In genomic region chr6:164569503-164569902, GRCh38 we compare ENCODE assay signal across 31 cellular contexts.
"Had no signal": no experiment of that assay in that cellular context is flagged by ENCODE, and none has a peak within 500 bp of the region (broad histone marks: within the 10 kb centered on the region; RNA-seq: fewer than 3 reads in every experiment).

No MANE protein-coding gene starts in this region.

- H3K4me3 Mint-ChIP-seq: activated CD4-positive, alpha-beta memory T cell treated with anti-CD3 and anti-CD28 coated beads, Interleukin-2, amount 10 ng/mL, durations not matched to agents 7 days and 5 days; activated CD8-positive, alpha-beta memory T cell treated with anti-CD3 and anti-CD28 coated beads, Interleukin-2, amount 10 ng/mL, durations not matched to agents 7 days and 5 days; activated naive CD4-positive, alpha-beta T cell treated with anti-CD3 and anti-CD28 coated beads, Interleukin-2, amount 10 ng/mL, durations not matched to agents 7 days and 5 days; activated naive CD8-positive, alpha-beta T cell; activated naive CD8-positive, alpha-beta T cell treated with anti-CD3 and anti-CD28 coated beads, Interleukin-2, amount 50 U/mL, for 24 hours had no signal

- H3K4me3 ChIP-seq: Peyer's patch, SJSA1 had no signal

- H3K27me3 Mint-ChIP-seq: activated CD4-positive, alpha-beta memory T cell treated with anti-CD3 and anti-CD28 coated beads, Interleukin-2, amount 10 ng/mL, durations not matched to agents 7 days and 5 days; activated CD8-positive, alpha-beta memory T cell treated with anti-CD3 and anti-CD28 coated beads, Interleukin-2, amount 10 ng/mL, durations not matched to agents 7 days and 5 days; activated naive CD4-positive, alpha-beta T cell treated with anti-CD3 and anti-CD28 coated beads, Interleukin-2, amount 10 ng/mL, durations not matched to agents 7 days and 5 days; activated naive CD8-positive, alpha-beta T cell; activated naive CD8-positive, alpha-beta T cell treated with anti-CD3 and anti-CD28 coated beads, Interleukin-2, amount 50 U/mL, for 24 hours had no signal

- H3K27ac ChIP-seq: brain microvascular endothelial cell, Peyer's patch, SJSA1, VCaP had no signal

- H3K4me1 ChIP-seq: Peyer's patch, SJSA1 had no signal

- H3K27ac Mint-ChIP-seq: activated CD4-positive, alpha-beta memory T cell treated with anti-CD3 and anti-CD28 coated beads, Interleukin-2, amount 10 ng/mL, durations not matched to agents 7 days and 5 days; activated CD8-positive, alpha-beta memory T cell treated with anti-CD3 and anti-CD28 coated beads, Interleukin-2, amount 10 ng/mL, durations not matched to agents 7 days and 5 days; activated naive CD4-positive, alpha-beta T cell treated with anti-CD3 and anti-CD28 coated beads, Interleukin-2, amount 10 ng/mL, durations not matched to agents 7 days and 5 days; activated naive CD8-positive, alpha-beta T cell; activated naive CD8-positive, alpha-beta T cell treated with anti-CD3 and anti-CD28 coated beads, Interleukin-2, amount 50 U/mL, for 24 hours had no signal

- DNase-seq: activated CD4-positive, alpha-beta memory T cell treated with anti-CD3 and anti-CD28 coated beads, Interleukin-2, amount 10 ng/mL, durations not matched to agents 7 days and 5 days; activated CD4-positive, alpha-beta T cell treated with anti-CD3 and anti-CD28 coated beads for 1 hour; activated CD4-positive, alpha-beta T cell treated with anti-CD3 and anti-CD28 coated beads for 48 hours; activated CD4-positive, CD25-positive, alpha-beta regulatory T cell; activated CD8-positive, alpha-beta memory T cell treated with anti-CD3 and anti-CD28 coated beads for 24 hours; activated CD8-positive, alpha-beta memory T cell treated with anti-CD3 and anti-CD28 coated beads, Interleukin-2, amount 10 ng/mL, durations not matched to agents 7 days and 5 days; activated CD8-positive, alpha-beta memory T cell treated with anti-CD3 and anti-CD28 coated beads, Interleukin-2, amount 50 U/mL, for 48 hours; activated effector memory CD4-positive, alpha-beta T cell treated with Interleukin-2 at 50 U/mL for 16 hours; activated naive CD4-positive, alpha-beta T cell treated with anti-CD3 and anti-CD28 coated beads, Interleukin-2, amount 10 ng/mL, durations not matched to agents 7 days and 5 days; activated naive CD8-positive, alpha-beta T cell treated with anti-CD3 and anti-CD28 coated beads, Interleukin-2, amount 50 U/mL, for 24 hours; activated T-cell treated with anti-CD3 and anti-CD28 coated beads, Interleukin-2, amount 50 U/mL, for 48 hours; anterior cingulate cortex; brain microvascular endothelial cell; central memory CD4-positive, alpha-beta T cell; NCI-H1105; NCI-H1417 treated with DMSO at 0.1 percent for 48 hours; NCI-H187 treated with DMSO at 0.1 percent for 48 hours; NCI-H2081; NCI-H345; NCI-H524 treated with DMSO at 0.1 percent for 48 hours; PC-3; Peyer's patch; RPMI8226; SHP77 treated with DMSO at 0.1 percent for 48 hours; T-helper 1 cell; T-helper 2 cell; T-helper 9 cell had no signal

- ATAC-seq: activated CD8-positive, alpha-beta memory T cell treated with anti-CD3 and anti-CD28 coated beads, Interleukin-2, amount 10 ng/mL, durations not matched to agents 7 days and 5 days; activated naive CD8-positive, alpha-beta T cell treated with anti-CD3 and anti-CD28 coated beads, Interleukin-2, amount 50 U/mL, for 24 hours; PC-3; SK-N-SH treated with all-trans-retinoic acid at 6 μM for 48 hours had no signal

- H3K36me3 Mint-ChIP-seq: activated CD8-positive, alpha-beta memory T cell treated with anti-CD3 and anti-CD28 coated beads, Interleukin-2, amount 10 ng/mL, durations not matched to agents 7 days and 5 days; activated naive CD4-positive, alpha-beta T cell treated with anti-CD3 and anti-CD28 coated beads, Interleukin-2, amount 10 ng/mL, durations not matched to agents 7 days and 5 days; activated naive CD8-positive, alpha-beta T cell had no signal

- H3K4me1 Mint-ChIP-seq: activated CD4-positive, alpha-beta memory T cell treated with anti-CD3 and anti-CD28 coated beads, Interleukin-2, amount 10 ng/mL, durations not matched to agents 7 days and 5 days; activated CD8-positive, alpha-beta memory T cell treated with anti-CD3 and anti-CD28 coated beads, Interleukin-2, amount 10 ng/mL, durations not matched to agents 7 days and 5 days; activated naive CD4-positive, alpha-beta T cell treated with anti-CD3 and anti-CD28 coated beads, Interleukin-2, amount 10 ng/mL, durations not matched to agents 7 days and 5 days; activated naive CD8-positive, alpha-beta T cell treated with anti-CD3 and anti-CD28 coated beads, Interleukin-2, amount 50 U/mL, for 24 hours had no signal

- H3K36me3 ChIP-seq: brain microvascular endothelial cell, Peyer's patch, SJSA1 had no signal

- H3K9me3 ChIP-seq: Peyer's patch, SJSA1 had no signal

- H3K27me3 ChIP-seq: brain microvascular endothelial cell, Peyer's patch, SJSA1 had no signal
